In genomic region chr16:50336884-50337283, GRCh38 we compare ENCODE assay signal across 26 cellular contexts. TPM values are rescaled to one million over a fixed set of nuclear protein-coding genes. Genes with fewer than 3 reads are reported as not detected.
DNase-seq lines count a peak whose midpoint lies in the region; ATAC-seq and TF ChIP-seq lines count a peak whose summit lies in the region.
"Had no signal": no experiment of that assay in that cellular context is flagged by ENCODE, and none has a peak within 500 bp of the region (broad histone marks: within the 10 kb centered on the region; RNA-seq: fewer than 3 reads in every experiment).

No MANE protein-coding gene starts in this region.

- intact Hi-C loops in natural killer cell (cut with micrococcal nuclease) (loop anchor here (5.0 kb wide), 1 partner anchor 185 kb away; the partner anchor contains the start of gene TENT4B), colonic mucosa (cut with DNase I) (no loop called here)

- no peak overlapping the region for H3K4me3 ChIP-seq in colonic mucosa
- H3K4me3 ChIP-seq: left ventricle myocardium inferior, suprapubic skin had no signal

- H3K9me3 Mint-ChIP-seq in HFFc6 (no peaks in the 10 kb centered on the region), natural killer cell (no peaks in the 10 kb centered on the region)
- no peaks in the 10 kb centered on the region for H3K9me3 Mint-ChIP-seq in central memory CD8-positive, alpha-beta T cell
- H3K9me3 Mint-ChIP-seq: activated T-cell treated with anti-CD3 and anti-CD28 coated beads, Interleukin-2, amount 50 U/mL, for 24 hours; CD8-positive, alpha-beta memory T cell; H9; IgD-negative memory B cell had no signal

- H3K9ac ChIP-seq in colonic mucosa (ENCODE audit: low read depth in 2 of 2, low read length in 2 of 2), result no peak overlapping the region

- peaks cover 4% of the 10 kb centered on the region for H3K4me1 ChIP-seq in colonic mucosa

- no peaks in the 10 kb centered on the region for H3K9me3 ChIP-seq in colonic mucosa
- H3K9me3 ChIP-seq: left ventricle myocardium inferior, suprapubic skin had no signal

- H3K27me3 Mint-ChIP-seq in HFFc6 (ENCODE audit: insufficient read depth), result no peaks in the 10 kb centered on the region
- H3K27me3 Mint-ChIP-seq in central memory CD8-positive, alpha-beta T cell, result no peaks in the 10 kb centered on the region
- H3K27me3 Mint-ChIP-seq in natural killer cell (ENCODE audit: low read depth in 2 of 2), result no peaks in the 10 kb centered on the region
- H3K27me3 Mint-ChIP-seq: activated naive CD8-positive, alpha-beta T cell treated with anti-CD3 and anti-CD28 coated beads, Interleukin-2, amount 10 ng/mL, durations not matched to agents 7 days and 5 days; activated T-cell treated with anti-CD3 and anti-CD28 coated beads, Interleukin-2, amount 50 U/mL, for 24 hours; CD8-positive, alpha-beta memory T cell; IgD-negative memory B cell had no signal

- peak overlapping the region; percentile 65; the same call in 1 of the 2 replicates for H3K27ac Mint-ChIP-seq in HFFc6
- H3K27ac Mint-ChIP-seq in central memory CD8-positive, alpha-beta T cell (ENCODE audit: low read depth), result peak overlapping the region; percentile 72
- peak overlapping the region; percentile 90 to 98 for H3K27ac Mint-ChIP-seq in natural killer cell

- no peak overlapping the region for H3K4me3 Mint-ChIP-seq in HFFc6
- no peak overlapping the region for H3K4me3 Mint-ChIP-seq in central memory CD8-positive, alpha-beta T cell
- peak overlapping the region; percentile 67 for H3K4me3 Mint-ChIP-seq in natural killer cell
- H3K4me3 Mint-ChIP-seq: activated naive CD8-positive, alpha-beta T cell treated with anti-CD3 and anti-CD28 coated beads, Interleukin-2, amount 10 ng/mL, durations not matched to agents 7 days and 5 days; H9 had no signal

- DNase-seq in DMS53 (lab: John Stamatoyannopoulos, UW) (peak; percentile 33), DMS53 treated with DMSO at 0.1 percent for 48 hours (lab: John Stamatoyannopoulos, UW; ENCODE audit: unreplicated experiment) (no peak), HFFc6 (no peak), natural killer cell (no peak), colonic mucosa (no peak), germinal center (ENCODE audit: low spot score) (no peak)
- no peak for DNase-seq in central memory CD8-positive, alpha-beta T cell (ENCODE audit: low spot score in 2 of 2)
- no peak for DNase-seq in activated T-cell treated with anti-CD3 and anti-CD28 coated beads, Interleukin-2, amount 50 U/mL, for 48 hours
- DNase-seq: activated CD4-positive, CD25-positive, alpha-beta regulatory T cell; activated CD8-positive, alpha-beta memory T cell treated with anti-CD3 and anti-CD28 coated beads for 24 hours; activated naive CD8-positive, alpha-beta T cell treated with anti-CD3 and anti-CD28 coated beads, Interleukin-2, amount 10 ng/mL, durations not matched to agents 7 days and 5 days; activated T-cell treated with anti-CD3 and anti-CD28 coated beads, Interleukin-2, amount 50 U/mL, for 24 hours; DMS 273 treated with DMSO at 0.1 percent for 48 hours; H9; left ventricle myocardium inferior; NCI-H1048; NCI-H187 treated with DMSO at 0.1 percent for 48 hours; NCI-H524 treated with DMSO at 0.1 percent for 48 hours; NK-92 treated with Interleukin-12 subunit alpha and Interleukin-12 subunit beta, amount 100 ng/mL, for 24 hours; nucleus accumbens; SHP77; stimulated activated CD4-positive, alpha-beta T cell treated with anti-CD3 and anti-CD28 coated beads, Interleukin-15, amount 100 ng/mL, for 24 hours had no signal

- H3K36me3 ChIP-seq in colonic mucosa, result no peaks in the 10 kb centered on the region

- H3K4me1 Mint-ChIP-seq in HFFc6 (ENCODE audit: low read depth) (peaks cover 59% of the 10 kb centered on the region), natural killer cell (peaks cover 39% of the 10 kb centered on the region in 2 donors)
- H3K4me1 Mint-ChIP-seq in central memory CD8-positive, alpha-beta T cell, result peaks cover 23% of the 10 kb centered on the region
- H3K4me1 Mint-ChIP-seq: H9 had no signal

- no peak for ATAC-seq in central memory CD8-positive, alpha-beta T cell (replicated peaks; ENCODE audit: extremely low read depth, poor library complexity, severe bottlenecking)
- ATAC-seq in natural killer cell, result no peak

- H3K27ac ChIP-seq in colonic mucosa, result no peak overlapping the region
- H3K27ac ChIP-seq: 22Rv1, left ventricle myocardium inferior, suprapubic skin had no signal

- H3K36me3 Mint-ChIP-seq in HFFc6 (ENCODE audit: low read depth) (peaks cover 32% of the 10 kb centered on the region), natural killer cell (peaks cover 11% of the 10 kb centered on the region)
- peaks cover 28% of the 10 kb centered on the region for H3K36me3 Mint-ChIP-seq in central memory CD8-positive, alpha-beta T cell (ENCODE audit: insufficient read depth)

- H3K27me3 ChIP-seq in colonic mucosa, result no peaks in the 10 kb centered on the region
- H3K27me3 ChIP-seq: suprapubic skin had no signal

- no peak for TF ChIP-seq CTCF in HFFc6 (IDR thresholded peaks at IDR 0.05)
- TF ChIP-seq CTCF in natural killer cell (IDR thresholded peaks at IDR 0.05), result no peak
- no peak for TF ChIP-seq CTCF in colonic mucosa (IDR thresholded peaks at IDR 0.05)

RNA-seq across cellular contexts. Expression of gene BRD7, which starts 31.9 kb away (rescaled TPM):
- 10 to 100 TPM; 50.5 to 65.0 (median 63.0) TPM for total RNA-seq in HFFc6 (2021; fragmentation: NEBNext Ultra II Directional; extraction: Animal tissue kit (Norgen Biotek cat#: 25700))
- total RNA-seq in natural killer cell (100 to 1,000 TPM in 1 of 3 donors, 10 to 100 TPM in 2; 89.2 to 118 (median 94.9) TPM), colonic mucosa (10 to 100 TPM; 69.9 to 76.3 TPM)
